In the genomic region with DNA sequence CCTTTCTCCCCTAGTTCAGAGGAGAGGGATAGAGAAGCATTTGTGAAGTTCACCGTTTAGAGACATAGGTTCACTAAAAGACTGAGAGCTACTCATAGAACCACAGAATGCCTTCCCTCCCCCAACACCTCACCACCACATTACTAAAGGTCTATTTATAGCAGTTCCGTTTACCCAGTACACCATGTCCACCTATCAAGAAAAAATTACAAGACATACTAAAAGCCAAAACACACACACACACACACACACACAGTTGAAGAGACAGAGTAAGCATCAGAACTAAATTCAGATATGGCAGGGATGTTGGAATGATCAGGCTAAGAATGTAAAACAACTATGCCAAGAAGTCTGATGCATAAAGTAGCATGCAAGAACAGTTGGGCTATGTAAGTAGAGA, we compare ENCODE assay signal across 1 cellular context.
TF ChIP-seq lines count a peak whose summit lies in the region.

No MANE protein-coding gene starts in this region.

TF ChIP-seq in K562, 482 proteins besides CTCF, POLR2A, EP300 and RAD21:
- TF ChIP-seq MED1 (CRISPR knock-in tag; IDR thresholded peaks at IDR 0.05; ENCODE audit: borderline replicate concordance) (no peak), MEF2A (IDR thresholded peaks at IDR 0.05; ENCODE audit: control insufficient read depth, low read depth, low read length) (0 out of 2 replicates have a peak, but pooled peaks have one; percentile 23)
